13 cellular contexts compared by ENCODE assay signal in genomic region chr15:52440414-52440813, GRCh38.
DNase-seq lines count a peak whose midpoint lies in the region; ATAC-seq, FAIRE-seq and TF ChIP-seq lines count a peak whose summit lies in the region.
"Had no signal": no experiment of that assay in that cellular context is flagged by ENCODE, and none has a peak within 500 bp of the region (broad histone marks: within the 10 kb centered on the region; RNA-seq: fewer than 3 reads in every experiment).

No MANE protein-coding gene starts in this region.

- POLR2A ChIA-PET in HepG2 (lab: Yijun Ruan, JAX) = no interaction called here

- H3K27me3 ChIP-seq in HepG2 (ENCODE audit: control insufficient read depth in 1 of 2, insufficient read depth in 2 of 2, low read length in 2 of 2) (peaks cover 0 to 6% of the 10 kb centered on the region in 2 experiments; a peak in 1 of 5 replicates), right lobe of liver (no peaks in the 10 kb centered on the region), kidney epithelial cell (ENCODE audit: control insufficient read depth, insufficient read depth, low read length) (no peaks in the 10 kb centered on the region)
- H3K27me3 ChIP-seq: spleen had no signal

- no peaks in the 10 kb centered on the region for H3K9me3 Mint-ChIP-seq in osteocyte (ENCODE audit: unreplicated experiment)
- no peaks in the 10 kb centered on the region for H3K9me3 Mint-ChIP-seq in activated T-helper 2 cell treated with anti-CD3 and anti-CD28 coated beads, Interferon-gamma antibody, Interleukin-2, Interleukin-4, amounts not matched to agents 10 μg/mL and 5 μg/mL and 100 μg/mL, durations not matched to agents 14 hours and 24 hours and 36 hours
- H3K9me3 Mint-ChIP-seq: CD8-positive, alpha-beta T cell had no signal

- TF ChIP-seq CTCF in HepG2 (CRISPR knock-in tag; IDR thresholded peaks at IDR 0.05) = no peak
- no peak for TF ChIP-seq CTCF in right lobe of liver (IDR thresholded peaks at IDR 0.05)
- no peak for TF ChIP-seq CTCF in kidney epithelial cell (IDR thresholded peaks at IDR 0.05; ENCODE audit: insufficient read depth, low read length, poor library complexity, severe bottlenecking)
- TF ChIP-seq CTCF in osteocyte (IDR thresholded peaks at IDR 0.05) = no peak

- TF ChIP-seq EP300 in HepG2 (IDR thresholded peaks at IDR 0.05; ENCODE audit: low read depth in 2 of 2, low read length in 2 of 2) = no peak
- no peak for TF ChIP-seq EP300 in HepG2 (CRISPR knock-in tag; IDR thresholded peaks at IDR 0.05; ENCODE audit: borderline replicate concordance)

- H2AFZ ChIP-seq in HepG2 (ENCODE audit: low read length) = no peak overlapping the region

- H4K20me1 ChIP-seq in HepG2 (ENCODE audit: insufficient read depth, low read length) = no peaks in the 10 kb centered on the region

- H3K36me3 Mint-ChIP-seq in osteocyte (ENCODE audit: unreplicated experiment) = peaks cover 2% of the 10 kb centered on the region
- no peaks in the 10 kb centered on the region for H3K36me3 Mint-ChIP-seq in activated T-helper 2 cell treated with anti-CD3 and anti-CD28 coated beads, Interferon-gamma antibody, Interleukin-2, Interleukin-4, amounts not matched to agents 10 μg/mL and 5 μg/mL and 100 μg/mL, durations not matched to agents 14 hours and 24 hours and 36 hours (ENCODE audit: low read depth)
- H3K36me3 Mint-ChIP-seq: CD8-positive, alpha-beta T cell had no signal

- no peaks in the 10 kb centered on the region for H3K79me2 ChIP-seq in HepG2 (ENCODE audit: insufficient read depth, low read length)

- H3K9ac ChIP-seq in HepG2 (ENCODE audit: insufficient read depth, low read depth, low read length) = no peak overlapping the region

- 42% methylated on average over 4 of the region's 4 CpGs for WGBS in HepG2 (ENCODE audit: low lambda C conversion rate)
- WGBS in right lobe of liver (ENCODE audit: insufficient coverage, low coverage, low lambda C conversion rate, missing lambda C conversion rate) = 76% methylated on average over 4 of the region's 4 CpGs

- H3K27ac Mint-ChIP-seq in osteocyte (ENCODE audit: unreplicated experiment) = no peak overlapping the region
- H3K27ac Mint-ChIP-seq in activated T-helper 2 cell treated with anti-CD3 and anti-CD28 coated beads, Interferon-gamma antibody, Interleukin-2, Interleukin-4, amounts not matched to agents 10 μg/mL and 5 μg/mL and 100 μg/mL, durations not matched to agents 14 hours and 24 hours and 36 hours = no peak overlapping the region
- H3K27ac Mint-ChIP-seq: CD8-positive, alpha-beta T cell had no signal

- peaks cover 2% of the 10 kb centered on the region; the same call in 1 of the 2 replicates for H3K4me1 ChIP-seq in HepG2 (ENCODE audit: insufficient read depth, low read length)
- H3K4me1 ChIP-seq in right lobe of liver = no peaks in the 10 kb centered on the region

- in situ Hi-C loops in HepG2 (cut with HindIII; ENCODE audit: extremely low pct_ligation_motif_present, low pct_unique_long_range_greater_than_20kb) = no loop called here

- no peak for FAIRE-seq in HepG2 (lab: Jason Lieb, UNC)
- FAIRE-seq: colon had no signal

- no peak overlapping the region for H3K27ac ChIP-seq in HepG2 (ENCODE audit: extremely low read length, insufficient read depth, low read length)
- no peak overlapping the region for H3K27ac ChIP-seq in right lobe of liver
- H3K27ac ChIP-seq: SK-N-MC had no signal

- CTCF ChIA-PET in HepG2 (lab: Yijun Ruan, JAX; ENCODE audit: low intra/inter-chr PET ratio, low total read pairs) = no interaction called here

- no peak overlapping the region for H3K4me2 ChIP-seq in HepG2 (ENCODE audit: low read depth, low read length)

- intact Hi-C loops in HepG2 (cut with micrococcal nuclease; ENCODE audit: unreplicated experiment) (no loop called here), right lobe of liver (cut with DNase I) (no loop called here)
- intact Hi-C loops in activated T-helper 2 cell treated with anti-CD3 and anti-CD28 coated beads, Interferon-gamma antibody, Interleukin-2, Interleukin-4, amounts not matched to agents 10 μg/mL and 5 μg/mL and 100 μg/mL, durations not matched to agents 14 hours and 24 hours and 36 hours (cut with micrococcal nuclease) = no loop called here

- H3K36me3 ChIP-seq in HepG2 (replicated peaks in 1 of 2; ENCODE audit: control insufficient read depth in 1 of 2, insufficient read depth in 2 of 2, low read length in 2 of 2) (no peaks in the 10 kb centered on the region), right lobe of liver (no peaks in the 10 kb centered on the region), kidney epithelial cell (ENCODE audit: control insufficient read depth, insufficient read depth, low read length) (no peaks in the 10 kb centered on the region)
- H3K36me3 ChIP-seq: spleen had no signal

- TF ChIP-seq POLR2A in HepG2 (IDR thresholded peaks at IDR 0.05; ENCODE audit: insufficient read depth in 1 of 2, low read depth in 2 of 2, low read length in 2 of 2) (no peak), right lobe of liver (IDR thresholded peaks at IDR 0.05) (no peak)

- ATAC-seq in HepG2 (no peak), right lobe of liver (no peak), GM21786 (IDR thresholded peaks at IDR 0.05; ENCODE audit: unreplicated experiment) (no peak)
- ATAC-seq: CD8-positive, alpha-beta T cell had no signal

- BruUV-seq in HepG2 (replicated peaks; lab: Mats Ljungman, UMichigan) = no TSS peak

- H3K9me3 ChIP-seq in HepG2 (ENCODE audit: low read length) = no peaks in the 10 kb centered on the region
- H3K9me3 ChIP-seq in right lobe of liver = no peaks in the 10 kb centered on the region
- H3K9me3 ChIP-seq: spleen had no signal

- peaks cover 16% of the 10 kb centered on the region for H3K4me1 Mint-ChIP-seq in osteocyte (ENCODE audit: unreplicated experiment)
- peaks cover 14% of the 10 kb centered on the region for H3K4me1 Mint-ChIP-seq in activated T-helper 2 cell treated with anti-CD3 and anti-CD28 coated beads, Interferon-gamma antibody, Interleukin-2, Interleukin-4, amounts not matched to agents 10 μg/mL and 5 μg/mL and 100 μg/mL, durations not matched to agents 14 hours and 24 hours and 36 hours (ENCODE audit: low read depth)

- DNase-seq in HepG2 (ENCODE audit: low spot score) (peak; percentile 9), right lobe of liver (no peak), activated T-cell treated with anti-CD3 and anti-CD28 coated beads for 48 hours (ENCODE audit: low read depth) (peak; percentile 12), kidney epithelial cell (ENCODE audit: low read depth) (peak; percentile 56), DMS 273 treated with DMSO at 0.1 percent for 48 hours (lab: John Stamatoyannopoulos, UW) (no peak), osteocyte (ENCODE audit: extremely low spot score, unreplicated experiment) (no peak)
- no peak for DNase-seq in activated T-helper 2 cell treated with anti-CD3 and anti-CD28 coated beads, Interferon-gamma antibody, Interleukin-2, Interleukin-4, amounts not matched to agents 10 μg/mL and 5 μg/mL and 100 μg/mL, durations not matched to agents 14 hours and 24 hours and 36 hours (ENCODE audit: low spot score)
- DNase-seq: CD8-positive, alpha-beta T cell; NCI-H446; spleen had no signal

- H3K4me3 ChIP-seq in HepG2 (replicated peaks in 1 of 3; ENCODE audit: insufficient read depth in 1 of 3, low read depth in 2 of 3, low read length in 3 of 3) (no peak overlapping the region), right lobe of liver (no peak overlapping the region), kidney epithelial cell (ENCODE audit: low read depth, low read length) (no peak overlapping the region)
- H3K4me3 ChIP-seq: SK-N-MC, spleen had no signal

- H3K27me3 Mint-ChIP-seq in osteocyte (ENCODE audit: unreplicated experiment) = no peaks in the 10 kb centered on the region
- H3K27me3 Mint-ChIP-seq in activated T-helper 2 cell treated with anti-CD3 and anti-CD28 coated beads, Interferon-gamma antibody, Interleukin-2, Interleukin-4, amounts not matched to agents 10 μg/mL and 5 μg/mL and 100 μg/mL, durations not matched to agents 14 hours and 24 hours and 36 hours (ENCODE audit: low read depth) = no peaks in the 10 kb centered on the region

- no peak overlapping the region for H3K4me3 Mint-ChIP-seq in osteocyte (ENCODE audit: unreplicated experiment)
- no peak overlapping the region for H3K4me3 Mint-ChIP-seq in activated T-helper 2 cell treated with anti-CD3 and anti-CD28 coated beads, Interferon-gamma antibody, Interleukin-2, Interleukin-4, amounts not matched to agents 10 μg/mL and 5 μg/mL and 100 μg/mL, durations not matched to agents 14 hours and 24 hours and 36 hours (ENCODE audit: low read depth)
- H3K4me3 Mint-ChIP-seq: CD8-positive, alpha-beta T cell had no signal

- no peak for TF ChIP-seq RAD21 in HepG2 (CRISPR knock-in tag; IDR thresholded peaks at IDR 0.05)

TF ChIP-seq in HepG2, 621 proteins besides CTCF, POLR2A, EP300 and RAD21:
- no peak for TF ChIP-seq FOSL1 (CRISPR knock-in tag; IDR thresholded peaks at IDR 0.05; ENCODE audit: borderline replicate concordance)
- no peak for TF ChIP-seq ERF (CRISPR knock-in tag; IDR thresholded peaks at IDR 0.05)
- no peak for TF ChIP-seq ZNF232 (CRISPR knock-in tag; IDR thresholded peaks at IDR 0.05; ENCODE audit: borderline replicate concordance)
- TF ChIP-seq ZFP1 (CRISPR knock-in tag; IDR thresholded peaks at IDR 0.05) = no peak
- no peak for TF ChIP-seq TSC22D2 (CRISPR knock-in tag; IDR thresholded peaks at IDR 0.05; ENCODE audit: borderline replicate concordance)
- peak; percentile 44; the same call in 1 of the 2 replicates for TF ChIP-seq FOSL2 (CRISPR knock-in tag; IDR thresholded peaks at IDR 0.05)
- TF ChIP-seq TOPORS (CRISPR knock-in tag; IDR thresholded peaks at IDR 0.05) = no peak

Comparison
In these comparisons a context has a peak if more than half of its experiments do, and no peak if none do; other contexts are left out.
1. DNase-seq: peak in HepG2 (single experiment), activated T-cell treated with anti-CD3 and anti-CD28 coated beads for 48 hours (single experiment) and kidney epithelial cell (single experiment); none in right lobe of liver (0 of 3), DMS 273 treated with DMSO at 0.1 percent for 48 hours (single experiment), osteocyte (single experiment) and activated T-helper 2 cell treated with anti-CD3 and anti-CD28 coated beads, Interferon-gamma antibody, Interleukin-2, Interleukin-4, amounts not matched to agents 10 μg/mL and 5 μg/mL and 100 μg/mL, durations not matched to agents 14 hours and 24 hours and 36 hours (single experiment).